17 cellular contexts compared by ENCODE assay signal in the genomic region with DNA sequence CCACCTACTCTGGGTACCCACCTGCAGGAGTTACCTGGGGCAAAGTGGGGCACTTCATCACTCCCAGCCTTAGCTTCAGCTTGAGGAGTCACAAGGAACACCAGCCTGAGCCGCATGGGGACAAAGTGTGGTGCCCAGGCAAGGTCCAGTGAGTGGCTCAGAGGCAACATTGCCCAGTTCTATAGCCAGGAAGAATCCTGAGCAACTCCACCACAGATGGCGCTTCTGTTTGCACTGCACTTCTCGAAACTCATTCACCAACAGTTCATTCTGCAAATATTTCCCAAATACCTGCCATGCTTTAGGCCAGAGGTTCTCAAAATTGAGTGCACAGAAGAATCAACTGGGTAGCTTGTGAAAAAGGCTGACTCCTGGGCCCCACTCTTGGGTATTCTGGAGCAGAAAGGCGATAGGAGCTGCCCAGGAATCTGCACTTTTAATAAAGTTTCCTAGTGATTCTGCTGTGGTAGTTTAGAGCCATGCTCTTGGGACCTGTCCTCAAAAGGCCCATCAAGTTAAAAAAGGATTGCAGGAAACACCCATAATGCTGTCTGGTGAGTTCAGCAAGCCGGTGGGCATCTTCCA.
"Had no signal": no experiment of that assay in that cellular context is flagged by ENCODE, and none has a peak within 500 bp of the region (broad histone marks: within the 10 kb centered on the region; RNA-seq: fewer than 3 reads in every experiment).

No MANE protein-coding gene starts in this region.

- H3K27ac ChIP-seq: coronary artery, prostate gland had no signal

- ATAC-seq: activated CD8-positive, alpha-beta T cell treated with anti-CD3 and anti-CD28 coated beads for 36 hours; right cardiac atrium; stimulated activated naive CD8-positive, alpha-beta T cell treated with anti-CD3 and anti-CD28 coated beads, Interleukin-15, Interleukin-2, amounts not matched to agents 100 U/mL and 50 U/mL, for 24 hours; WTC11 had no signal

- H3K9me3 ChIP-seq: prostate gland had no signal

- H3K4me3 ChIP-seq: coronary artery, prostate gland, smooth muscle cell had no signal

- H3K36me3 ChIP-seq: prostate gland had no signal

- DNase-seq: activated CD4-positive, alpha-beta T cell treated with anti-CD3 and anti-CD28 coated beads for 48 hours; activated CD8-positive, alpha-beta T cell treated with anti-CD3 and anti-CD28 coated beads for 36 hours; activated effector memory CD4-positive, alpha-beta T cell treated with anti-CD3 and anti-CD28 coated beads, Interleukin-2, amount 50 U/mL, for 16 hours; activated T-cell treated with anti-CD3 and anti-CD28 coated beads, Interleukin-2, amount 50 U/mL, for 48 hours; effector CD4-positive, alpha-beta T cell; foreskin fibroblast; glutamatergic neuron; hypothalamus; kidney; nephron progenitor cell; occipital lobe; right cardiac atrium; stimulated activated naive CD8-positive, alpha-beta T cell treated with anti-CD3 and anti-CD28 coated beads, Interleukin-15, Interleukin-2, amounts not matched to agents 100 U/mL and 50 U/mL, for 24 hours had no signal

- H3K4me2 ChIP-seq: smooth muscle cell had no signal

- H3K4me1 ChIP-seq: prostate gland had no signal
